In genomic region chr17:65916425-65916824, GRCh38 we compare ENCODE assay signal across 6 cellular contexts.
"Had no signal": no experiment of that assay in that cellular context is flagged by ENCODE, and none has a peak within 500 bp of the region (broad histone marks: within the 10 kb centered on the region; RNA-seq: fewer than 3 reads in every experiment).

No MANE protein-coding gene starts in this region.

- H3K27ac Mint-ChIP-seq: IgD-negative memory B cell had no signal

- DNase-seq: IMR-90, KBM-7 had no signal

- H3K4me3 ChIP-seq: K562 had no signal

- H3K27me3 Mint-ChIP-seq: IgD-negative memory B cell had no signal

- FAIRE-seq: HTR-8/SVneo, K562 had no signal

- H3K27ac ChIP-seq: HL-60 had no signal

- ATAC-seq: K562 had no signal

- H3K4me3 Mint-ChIP-seq: IgD-negative memory B cell had no signal
